Comparison of ENCODE assay signal across 8 cellular contexts in the genomic region with DNA sequence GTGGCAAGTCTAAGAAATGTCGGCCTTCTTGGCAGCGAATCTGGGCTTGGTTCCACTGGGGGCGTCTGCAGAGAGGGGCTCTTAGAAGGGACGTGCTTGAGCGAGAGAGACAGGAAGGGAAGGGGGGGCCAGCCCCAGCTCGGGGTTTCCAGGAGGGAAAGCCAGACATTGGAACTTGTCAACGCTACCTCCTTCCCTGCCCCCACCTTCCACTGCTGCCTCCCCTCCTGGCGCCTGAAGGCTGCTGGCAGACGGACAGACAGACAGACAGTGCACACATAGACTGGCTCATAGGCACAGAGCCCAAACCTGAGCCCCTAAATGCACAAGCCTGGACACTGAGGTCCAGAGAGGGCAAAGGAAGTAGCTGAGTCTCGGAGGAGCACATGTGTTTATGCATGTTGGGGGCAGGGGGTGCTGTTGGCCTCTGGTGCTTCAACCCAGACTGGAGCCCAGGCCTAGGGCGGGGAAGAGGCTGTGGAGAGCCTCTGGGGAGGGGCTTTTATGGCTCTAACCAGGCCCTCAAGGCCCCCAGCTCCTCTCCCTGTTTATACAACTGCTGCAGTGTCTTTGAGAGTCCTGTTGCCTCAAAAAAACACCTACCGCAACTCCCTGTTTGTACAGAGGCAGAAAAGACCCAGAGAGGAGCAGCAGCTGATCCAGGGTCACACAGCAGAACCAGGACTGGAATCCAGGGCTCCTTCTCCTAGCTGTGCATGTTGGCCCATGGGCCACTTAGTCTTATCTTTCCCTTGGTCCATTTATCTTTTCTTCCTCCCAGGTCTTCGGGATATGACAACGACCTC. TPM values are rescaled to one million over a fixed set of nuclear protein-coding genes. Genes with fewer than 3 reads are reported as not detected.
A peak's percentile ranks its signal among the peaks of the same experiment; 100 is the strongest.
DNase-seq lines count a peak whose midpoint lies in the region; ATAC-seq and TF ChIP-seq lines count a peak whose summit lies in the region.

No MANE protein-coding gene starts in this region.

- TF ChIP-seq CTCF in cardiac muscle cell (IDR thresholded peaks at IDR 0.05; ENCODE audit: low read depth, low read length) (peak; percentile 41), brain microvascular endothelial cell (IDR thresholded peaks at IDR 0.05; ENCODE audit: low read depth, low read length, missing control alignments) (peak; percentile 54), tibial artery (IDR thresholded peaks at IDR 0.05) (peak; percentile 11 to 30)

- H3K4me1 ChIP-seq in cardiac muscle cell (ENCODE audit: low read depth), result peaks cover 73% of the 10 kb centered on the region
- peaks cover 90% of the 10 kb centered on the region for H3K4me1 ChIP-seq in mucosa of stomach (ENCODE audit: control insufficient read depth, insufficient read depth, low read length)
- peaks cover 15 to 90% (median 80%) of the 10 kb centered on the region in 4 donors for H3K4me1 ChIP-seq in tibial artery

- H3K4me3 ChIP-seq in cardiac muscle cell, result no peak overlapping the region
- no peak overlapping the region for H3K4me3 ChIP-seq in brain microvascular endothelial cell (ENCODE audit: low read depth, low read length)
- peak overlapping the region; percentile 49 for H3K4me3 ChIP-seq in mucosa of stomach (ENCODE audit: low read length)
- peak overlapping the region; percentile 17 to 23 for H3K4me3 ChIP-seq in tibial artery

- H3K27ac ChIP-seq in cardiac muscle cell, result peak overlapping the region; percentile 94
- no peak overlapping the region for H3K27ac ChIP-seq in brain microvascular endothelial cell
- H3K27ac ChIP-seq in tibial artery, result peak overlapping the region; percentile 64 to 86

- peak; percentile 55 to 69 for DNase-seq in cardiac muscle cell (ENCODE audit: low read depth in 1 of 2, low spot score in 1 of 2)
- no peak for DNase-seq in Right ventricle myocardium inferior (ENCODE audit: missing footprints)
- peak; percentile 39 for DNase-seq in T-helper 22 cell (ENCODE audit: low read depth)
- no peak for DNase-seq in brain microvascular endothelial cell
- DNase-seq in tibial artery, result peak; percentile 40 to 78
- no peak for DNase-seq in ACHN

- ATAC-seq in Right ventricle myocardium inferior, result no peak
- ATAC-seq in GM18517 (IDR thresholded peaks at IDR 0.05; ENCODE audit: unreplicated experiment), result no peak

- intact Hi-C loops in Right ventricle myocardium inferior (cut with DNase I) (no loop called here), tibial artery (cut with DNase I; ENCODE audit: low total_unique reads) (no loop called here)

- H3K36me3 ChIP-seq in cardiac muscle cell (no peaks in the 10 kb centered on the region), brain microvascular endothelial cell (replicated peaks) (no peaks in the 10 kb centered on the region), mucosa of stomach (ENCODE audit: control insufficient read depth, insufficient read depth, low read length) (no peaks in the 10 kb centered on the region), tibial artery (no peaks in the 10 kb centered on the region)

- no peaks in the 10 kb centered on the region for H3K27me3 ChIP-seq in cardiac muscle cell
- H3K27me3 ChIP-seq in brain microvascular endothelial cell (replicated peaks), result no peaks in the 10 kb centered on the region
- H3K27me3 ChIP-seq in mucosa of stomach (ENCODE audit: control insufficient read depth, insufficient read depth, low read length), result no peaks in the 10 kb centered on the region
- no peaks in the 10 kb centered on the region for H3K27me3 ChIP-seq in tibial artery

- in situ Hi-C loops in brain microvascular endothelial cell (cut with HindIII; ENCODE audit: low pct_ligation_motif_present, low sequenced_read_pairs) (no loop called here), ACHN (cut with HindIII; ENCODE audit: low pct_ligation_motif_present, low pct_unique_long_range_greater_than_20kb, low sequenced_read_pairs) (no loop called here)

- H3K9me3 ChIP-seq in cardiac muscle cell (ENCODE audit: low read depth), result no peaks in the 10 kb centered on the region
- no peaks in the 10 kb centered on the region for H3K9me3 ChIP-seq in mucosa of stomach (ENCODE audit: control insufficient read depth, low read length)
- H3K9me3 ChIP-seq in tibial artery, result no peaks in the 10 kb centered on the region

- peak overlapping the region; percentile 56 for H3K9ac ChIP-seq in mucosa of stomach (ENCODE audit: low read length)

RNA-seq across cellular contexts. Expression of gene WASF2, which starts 33.1 kb away (rescaled TPM):
- 18.8 and 32.7 TPM in 2 replicates for total RNA-seq in cardiac muscle cell
- 53.4 and 69.2 TPM in 2 replicates for polyA plus RNA-seq in cardiac muscle cell
- 57.3 TPM for total RNA-seq in Right ventricle myocardium inferior

Comparison
In these comparisons a context has a peak if more than half of its experiments do, and no peak if none do; other contexts are left out.
1. DNase-seq: peak in cardiac muscle cell (2 of 2), T-helper 22 cell (single experiment) and tibial artery (2 of 2); none in Right ventricle myocardium inferior (single experiment), brain microvascular endothelial cell (single experiment) and ACHN (single experiment).
2. H3K4me3 ChIP-seq: peak in mucosa of stomach (single experiment) and tibial artery (2 of 2); none in cardiac muscle cell (single experiment) and brain microvascular endothelial cell (single experiment).
3. Peak in every context shown above with its lines, with median percentiles within 50 percentile points of each other: CTCF ChIP-seq.